In genomic region chr1:51210676-51211075, GRCh38 we compare ENCODE assay signal across 2 cellular contexts.
TF ChIP-seq lines count a peak whose summit lies in the region.

No MANE protein-coding gene starts in this region.

TF ChIP-seq in K562, 482 proteins besides CTCF, POLR2A, EP300 and RAD21 (continued from another document and continues in another):
- TF ChIP-seq CHD2 (IDR thresholded peaks at IDR 0.05; ENCODE audit: low read depth, low read length) (no peak), REST (CRISPR knock-in tag; IDR thresholded peaks at IDR 0.05; ENCODE audit: low read depth) (no peak), ZNF311 (CRISPR knock-in tag; IDR thresholded peaks at IDR 0.05) (no peak), ZBTB8A (IDR thresholded peaks at IDR 0.05; ENCODE audit: partially characterized antibody) (no peak), ATF4 (CRISPR knock-in tag; IDR thresholded peaks at IDR 0.05) (no peak), ZNF318 (IDR thresholded peaks at IDR 0.05; ENCODE audit: borderline replicate concordance in 1 of 2, low read depth in 1 of 2) (no peak), ARID1B (IDR thresholded peaks at IDR 0.05) (no peak), NFE2L1 (tag; IDR thresholded peaks at IDR 0.05; ENCODE audit: borderline replicate concordance, low read depth) (no peak), ZNF785 (CRISPR knock-in tag; IDR thresholded peaks at IDR 0.05) (no peak)

TF ChIP-seq in liver, 16 proteins besides CTCF, POLR2A, EP300 and RAD21 (continued from another document):
- TF ChIP-seq ZBTB33 (IDR thresholded peaks at IDR 0.05), result no peak
- no peak for TF ChIP-seq YY1 (IDR thresholded peaks at IDR 0.05)
- TF ChIP-seq MAX (IDR thresholded peaks at IDR 0.05), result no peak
- TF ChIP-seq SP1 (IDR thresholded peaks at IDR 0.05), result no peak
